In genomic region chr7:70384891-70385290, GRCh38 we compare ENCODE assay signal across 17 cellular contexts.
DNase-seq lines count a peak whose midpoint lies in the region; ATAC-seq, FAIRE-seq and TF ChIP-seq lines count a peak whose summit lies in the region.
"Had no signal": no experiment of that assay in that cellular context is flagged by ENCODE, and none has a peak within 500 bp of the region (broad histone marks: within the 10 kb centered on the region; RNA-seq: fewer than 3 reads in every experiment).

No MANE protein-coding gene starts in this region.

- no peaks in the 10 kb centered on the region for H3K27me3 ChIP-seq in bronchial epithelial cell (ENCODE audit: control insufficient read depth, insufficient read depth, low read length)
- H3K27me3 ChIP-seq: ovary had no signal

- FAIRE-seq in bronchial epithelial cell (lab: Jason Lieb, UNC) = no peak

- no peak for TF ChIP-seq CTCF in bronchial epithelial cell (IDR thresholded peaks at IDR 0.05; ENCODE audit: insufficient read depth, low read length, severe bottlenecking)

- no peak overlapping the region for H3K4me3 ChIP-seq in bronchial epithelial cell (ENCODE audit: low read depth, low read length)
- H3K4me3 ChIP-seq: ovary had no signal

- no peaks in the 10 kb centered on the region for H3K36me3 ChIP-seq in bronchial epithelial cell (ENCODE audit: control insufficient read depth, insufficient read depth, low read length)
- H3K36me3 ChIP-seq: ovary had no signal

- no peak for ATAC-seq in HG02642 (IDR thresholded peaks at IDR 0.05; ENCODE audit: poor library complexity, unreplicated experiment)

- DNase-seq in AG08396 (ENCODE audit: low spot score) = peak; percentile 22
- DNase-seq in LHCN-M2 (ENCODE audit: low read depth) = peak; percentile 1
- DNase-seq in bronchial epithelial cell (ENCODE audit: low read depth) = peak; percentile 72
- DNase-seq in kidney glomerular epithelial cell (lab: John Stamatoyannopoulos, UW) = peak; percentile 88
- DNase-seq in NCI-H2227 (lab: John Stamatoyannopoulos, UW; ENCODE audit: unreplicated experiment) = no peak
- DNase-seq in T-helper 9 cell = no peak
- no peak for DNase-seq in T-helper 2 cell
- DNase-seq: activated CD8-positive, alpha-beta memory T cell treated with anti-CD3 and anti-CD28 coated beads, Interleukin-2, amount 50 U/mL, for 4 hours; activated naive CD4-positive, alpha-beta T cell treated with anti-CD3 and anti-CD28 coated beads for 36 hours; AML-193; head of caudate nucleus; HFFc6; NCI-H1105; ovary; SHP77; stimulated activated naive CD4-positive, alpha-beta T cell treated with Interleukin-2 at 50 U/mL for 16 hours had no signal

Comparison
In these comparisons a context has a peak if more than half of its experiments do, and no peak if none do; other contexts are left out.
1. DNase-seq: peak in AG08396 (single experiment), LHCN-M2 (single experiment), bronchial epithelial cell (single experiment) and kidney glomerular epithelial cell (single experiment); none in NCI-H2227 (single experiment), T-helper 9 cell (single experiment) and T-helper 2 cell (0 of 5).